Comparison of ENCODE assay signal across 13 cellular contexts in genomic region chr2:150046211-150046610, GRCh38.
DNase-seq lines count a peak whose midpoint lies in the region; ATAC-seq, FAIRE-seq and TF ChIP-seq lines count a peak whose summit lies in the region.
"Had no signal": no experiment of that assay in that cellular context is flagged by ENCODE, and none has a peak within 500 bp of the region (broad histone marks: within the 10 kb centered on the region; RNA-seq: fewer than 3 reads in every experiment).

No MANE protein-coding gene starts in this region.

- no peaks in the 10 kb centered on the region for H3K23me2 ChIP-seq in H1 (ENCODE audit: low read depth, low read length)

- H3K27ac ChIP-seq in H1 (ENCODE audit: low read depth, low read length) = no peak overlapping the region

- peak overlapping the region; percentile 42; the same call in 1 of the 2 replicates for H2AFZ ChIP-seq in H1 (ENCODE audit: low read length)

- no peak overlapping the region for H4K91ac ChIP-seq in H1 (replicated peaks; ENCODE audit: insufficient read length, low read length)

- TF ChIP-seq CTCF in H1 (IDR thresholded peaks at IDR 0.05; ENCODE audit: control extremely low read depth in 1 of 3, insufficient read depth in 1 of 3, low read depth in 1 of 3, low read length in 3 of 3) (no peak), mesothelial cell of epicardium (IDR thresholded peaks at IDR 0.05; ENCODE audit: unreplicated experiment) (no peak)

- TF ChIP-seq RAD21 in H1 (IDR thresholded peaks at IDR 0.05 in 1 of 2, conservative IDR thresholded peaks at IDR 0.05 in 1 of 2; ENCODE audit: low read depth in 2 of 2, low read length in 2 of 2) = no peak

- WGBS in H1 (ENCODE audit: extremely low coverage in 1 of 2, insufficient coverage in 1 of 2, insufficient read length in 1 of 2, insufficient replicate concordance in 2 of 2, low coverage in 1 of 2, low lambda C conversion rate in 2 of 2, missing lambda C conversion rate in 1 of 2), 2 experiments = 80% methylated on average over 5 of the region's 5 CpGs; no CpG with 5 or more reads in 1 of the 2 experiments

- H3K9me3 ChIP-seq in MG63 (no peaks in the 10 kb centered on the region; the same call in 1 of the 2 replicates), H1 (ENCODE audit: insufficient read depth in 2 of 2, low read depth in 1 of 2, low read length in 1 of 2) (no peaks in the 10 kb centered on the region)

- CTCF ChIA-PET in H1 (lab: Charles Lee; ENCODE audit: partially characterized antibody) = no interaction called here

- H4K20me1 ChIP-seq in H1 (replicated peaks in 1 of 2; ENCODE audit: control insufficient read depth in 1 of 2, insufficient read depth in 2 of 2, low read length in 2 of 2) = no peaks in the 10 kb centered on the region

- H2BK120ac ChIP-seq in H1 (replicated peaks; ENCODE audit: low read depth, low read length) = no peak overlapping the region

- peak overlapping the region; percentile 27 for H3K27ac Mint-ChIP-seq in mesothelial cell of epicardium
- H3K27ac Mint-ChIP-seq: activated T-cell treated with anti-CD3 and anti-CD28 coated beads, Interleukin-2, amount 50 U/mL, for 24 hours had no signal

- no peak overlapping the region for H2BK5ac ChIP-seq in H1 (ENCODE audit: low read depth, low read length)

- no peak overlapping the region for H3K14ac ChIP-seq in H1 (ENCODE audit: insufficient read length)

- in situ Hi-C loops in ACHN (cut with HindIII; ENCODE audit: low pct_ligation_motif_present, low pct_unique_long_range_greater_than_20kb, low sequenced_read_pairs) = no loop called here

- no peaks in the 10 kb centered on the region for H3K79me2 ChIP-seq in H1 (ENCODE audit: control insufficient read depth in 1 of 2, insufficient read depth in 2 of 2, low read length in 2 of 2)

- H3K56ac ChIP-seq in H1 (replicated peaks; ENCODE audit: insufficient read length, low read depth, low read length) = no peak overlapping the region

- H4K5ac ChIP-seq in H1 (ENCODE audit: insufficient read length, low read depth, low read length) = no peak overlapping the region

- peaks cover 53% of the 10 kb centered on the region for H3K4me1 Mint-ChIP-seq in mesothelial cell of epicardium

- no peak overlapping the region for H2BK20ac ChIP-seq in H1 (ENCODE audit: low read length)

- peaks cover 0 to 9% (median under 1%) of the 10 kb centered on the region in 4 experiments; a peak in 1 of 7 replicates for H3K4me1 ChIP-seq in H1 (replicated peaks in 1 of 4; ENCODE audit: control insufficient read depth in 3 of 4, insufficient read depth in 4 of 4, low read length in 3 of 4)

- no peak for TF ChIP-seq EP300 in H1 (IDR thresholded peaks at IDR 0.05; ENCODE audit: borderline replicate concordance in 1 of 2, low read depth in 2 of 2, low read length in 2 of 2)

- no peak overlapping the region for H3K4me2 ChIP-seq in H1 (ENCODE audit: insufficient read depth in 1 of 2, low read depth in 2 of 2, low read length in 2 of 2)

- H2AK5ac ChIP-seq in H1 (ENCODE audit: low read depth, low read length) = no peak overlapping the region

- H3K79me1 ChIP-seq in H1 (ENCODE audit: low read depth, low read length) = no peaks in the 10 kb centered on the region

- H3K36me3 Mint-ChIP-seq in mesothelial cell of epicardium = no peaks in the 10 kb centered on the region

- no peaks in the 10 kb centered on the region for H3K9me3 Mint-ChIP-seq in mesothelial cell of epicardium
- H3K9me3 Mint-ChIP-seq: activated T-cell treated with anti-CD3 and anti-CD28 coated beads, Interleukin-2, amount 50 U/mL, for 24 hours had no signal

- TF ChIP-seq POLR2A in H1 (IDR thresholded peaks at IDR 0.05; ENCODE audit: control extremely low read depth in 1 of 2, low read depth in 2 of 2, low read length in 2 of 2) = no peak

- H4K8ac ChIP-seq in H1 (ENCODE audit: extremely low read depth, insufficient read depth, low read length) = no peak overlapping the region

- DNase-seq in ACHN = peak; percentile 6
- no peak for DNase-seq in MG63
- DNase-seq in H1 (ENCODE audit: low read depth in 1 of 2, low spot score in 2 of 2) = no peak
- no peak for DNase-seq in mesothelial cell of epicardium (ENCODE audit: low spot score in 2 of 2, unreplicated experiment in 2 of 2)
- DNase-seq in NCI-H524 treated with DMSO at 0.1 percent for 48 hours (lab: John Stamatoyannopoulos, UW) = no peak
- DNase-seq in anterior cingulate cortex (lab: John Stamatoyannopoulos, UW) = no peak
- no peak for DNase-seq in NCI-H1417 treated with DMSO at 0.1 percent for 48 hours (lab: John Stamatoyannopoulos, UW)
- DNase-seq: activated T-cell treated with anti-CD3 and anti-CD28 coated beads, Interleukin-2, amount 50 U/mL, for 24 hours; mammary epithelial cell; nucleus accumbens; SW 1271 had no signal

- no peak overlapping the region for H3K4me3 Mint-ChIP-seq in mesothelial cell of epicardium
- H3K4me3 Mint-ChIP-seq: activated T-cell treated with anti-CD3 and anti-CD28 coated beads, Interleukin-2, amount 50 U/mL, for 24 hours had no signal

- ATAC-seq in HG02870 (IDR thresholded peaks at IDR 0.05; ENCODE audit: unreplicated experiment) = no peak

- H3K27me3 Mint-ChIP-seq in mesothelial cell of epicardium (ENCODE audit: low read depth) = no peaks in the 10 kb centered on the region
- H3K27me3 Mint-ChIP-seq: activated T-cell treated with anti-CD3 and anti-CD28 coated beads, Interleukin-2, amount 50 U/mL, for 24 hours had no signal

- H3K4me3 ChIP-seq in MG63 (peak overlapping the region; percentile 32), H1 (ENCODE audit: extremely low read depth in 1 of 4, insufficient read depth in 2 of 4, low read depth in 3 of 4, low read length in 4 of 4) (no peak overlapping the region)

- no peak overlapping the region for H3K4ac ChIP-seq in H1 (replicated peaks; ENCODE audit: insufficient read length, low read depth, low read length)

- POLR2A ChIA-PET in H1 (lab: Charles Lee; ENCODE audit: partially characterized antibody) = no interaction called here

- H3K36me3 ChIP-seq in MG63 = no peaks in the 10 kb centered on the region
- no peaks in the 10 kb centered on the region for H3K36me3 ChIP-seq in H1 (ENCODE audit: control insufficient read depth in 2 of 4, insufficient read depth in 4 of 4, low read length in 3 of 4)

- H3K27me3 ChIP-seq in MG63 = no peaks in the 10 kb centered on the region
- H3K27me3 ChIP-seq in H1 (replicated peaks in 1 of 4; ENCODE audit: control insufficient read depth in 3 of 4, extremely low read depth in 1 of 4, insufficient read depth in 3 of 4, low read length in 3 of 4) = no peaks in the 10 kb centered on the region

- no peak overlapping the region for H2BK15ac ChIP-seq in H1 (ENCODE audit: low read length)

- H2BK12ac ChIP-seq in H1 (ENCODE audit: low read depth, low read length) = peak overlapping the region; percentile 84

- H3K9ac ChIP-seq in H1 (replicated peaks in 1 of 4; ENCODE audit: extremely low read depth in 1 of 4, low read depth in 3 of 4, low read length in 3 of 4) = no peak overlapping the region

- FAIRE-seq in H1 (lab: Jason Lieb, UNC) = no peak
- FAIRE-seq: endometrium had no signal

- H3K23ac ChIP-seq in H1 (ENCODE audit: insufficient read length) = no peak overlapping the region

- no peak overlapping the region; the same call in 1 of the 2 replicates for H3K18ac ChIP-seq in H1 (ENCODE audit: extremely low read depth, low read length)

TF ChIP-seq in H1, 55 proteins besides CTCF, POLR2A, EP300 and RAD21:
- TF ChIP-seq SAP30 (IDR thresholded peaks at IDR 0.05; ENCODE audit: insufficient read depth, insufficient replicate concordance, low read length) = no peak
- TF ChIP-seq TEAD4 (IDR thresholded peaks at IDR 0.05; ENCODE audit: low read depth, low read length) = 0 out of 2 replicates have a peak, but pooled peaks have one; percentile 50
